Comparison of ENCODE assay signal across 12 cellular contexts in genomic region chr12:115872919-115873357, GRCh38.
DNase-seq lines count a peak whose midpoint lies in the region; ATAC-seq and TF ChIP-seq lines count a peak whose summit lies in the region.
"Had no signal": no experiment of that assay in that cellular context is flagged by ENCODE, and none has a peak within 500 bp of the region (broad histone marks: within the 10 kb centered on the region; RNA-seq: fewer than 3 reads in every experiment).

No MANE protein-coding gene starts in this region.

- POLR2A ChIA-PET in PC-3 (lab: Charles Lee; ENCODE audit: unreplicated experiment): no interaction called here

- TF ChIP-seq CTCF in PC-3 (conservative IDR thresholded peaks at IDR 0.05; ENCODE audit: low read depth, low read length): no peak

- H3K4me1 ChIP-seq in PC-3 (ENCODE audit: insufficient read depth, low read length): peaks cover 36% of the 10 kb centered on the region

- H3K9me3 ChIP-seq in PC-3 (ENCODE audit: low read length): no peaks in the 10 kb centered on the region

- intact Hi-C loops in PC-3 (cut with micrococcal nuclease): no loop called here

- CTCF ChIA-PET in PC-3 (lab: Charles Lee): no interaction called here

- ATAC-seq in PC-3 (peak; percentile 76), HG03571 (IDR thresholded peaks at IDR 0.05; ENCODE audit: unreplicated experiment) (no peak)

- H3K79me2 ChIP-seq in PC-3 (ENCODE audit: low read length): no peaks in the 10 kb centered on the region

- BruUV-seq in PC-3 (replicated peaks; lab: Mats Ljungman, UMichigan): no TSS peak

- H3K27me3 ChIP-seq in PC-3 (ENCODE audit: low read length): no peaks in the 10 kb centered on the region

- H4K20me1 ChIP-seq in PC-3 (ENCODE audit: low read length): no peaks in the 10 kb centered on the region

- H3K9ac ChIP-seq in PC-3 (ENCODE audit: low read length): peak overlapping the region; percentile 77

- H3K27ac ChIP-seq in PC-3 (ENCODE audit: low read length): peak overlapping the region; percentile 96

- H2AFZ ChIP-seq in PC-3 (ENCODE audit: low read length): peak overlapping the region; percentile 48

- peak overlapping the region; percentile 58 for H3K4me3 ChIP-seq in PC-3 (ENCODE audit: low read length)

- no peaks in the 10 kb centered on the region for H3K9me2 ChIP-seq in PC-3 (replicated peaks; ENCODE audit: low read length)

- H3K36me3 ChIP-seq in PC-3 (ENCODE audit: low read depth, low read length): no peaks in the 10 kb centered on the region

- H3F3A ChIP-seq in PC-3 (ENCODE audit: low read length, unreplicated experiment): peaks cover 5% of the 10 kb centered on the region

- H3K4me2 ChIP-seq in PC-3 (ENCODE audit: low read length): peak overlapping the region; percentile 83

- DNase-seq in SIG-M5 treated with dmso at 0.1 percent for 504 hours (lab: John Stamatoyannopoulos, UW; ENCODE audit: unreplicated experiment) (peak; percentile 80), SIG-M5 (lab: John Stamatoyannopoulos, UW) (no peak), PC-3 (peak; percentile 99), iPS-NIHi7 (ENCODE audit: extremely low spot score) (peak; percentile 50), HuH-7 (ENCODE audit: low spot score) (no peak), DMS114 treated with DMSO at 0.1 percent for 48 hours (lab: John Stamatoyannopoulos, UW; ENCODE audit: unreplicated experiment) (no peak), NCI-H2171 treated with DMSO at 0.1 percent for 48 hours (lab: John Stamatoyannopoulos, UW) (no peak)
- DNase-seq: activated CD4-positive, CD25-positive, alpha-beta regulatory T cell treated with anti-CD3 and anti-CD28 coated beads, Interleukin-2, amount 50 U/mL, for 72 hours; COR-L47; retina; substantia nigra had no signal

Comparison
In these comparisons a context has a peak if more than half of its experiments do, and no peak if none do; other contexts are left out.
1. DNase-seq: peak in SIG-M5 treated with dmso at 0.1 percent for 504 hours (single experiment), PC-3 (single experiment) and iPS-NIHi7 (single experiment); none in SIG-M5 (single experiment), HuH-7 (single experiment), DMS114 treated with DMSO at 0.1 percent for 48 hours (single experiment) and NCI-H2171 treated with DMSO at 0.1 percent for 48 hours (single experiment).